Comparison of ENCODE assay signal across 1 cellular context in genomic region chr12:3797649-3798048, GRCh38.
TF ChIP-seq lines count a peak whose summit lies in the region.

No MANE protein-coding gene starts in this region.

TF ChIP-seq in H1, 55 proteins besides CTCF, POLR2A, EP300 and RAD21 (continued from another document):
- TF ChIP-seq RBBP5 (IDR thresholded peaks at IDR 0.05; ENCODE audit: borderline replicate concordance, low read depth, low read length) (no peak), SIX5 (IDR thresholded peaks at IDR 0.05; ENCODE audit: low read depth, low read length) (no peak), TAF1 (IDR thresholded peaks at IDR 0.05; ENCODE audit: low read depth, low read length) (no peak), SAP30 (IDR thresholded peaks at IDR 0.05; ENCODE audit: insufficient read depth, insufficient replicate concordance, low read length) (no peak), SIRT6 (IDR thresholded peaks at IDR 0.05; ENCODE audit: low read length) (no peak), EZH2 (IDR thresholded peaks at IDR 0.05; ENCODE audit: low read depth, low read length, severe bottlenecking) (no peak), USF2 (IDR thresholded peaks at IDR 0.05; ENCODE audit: low read length) (no peak), SP4 (IDR thresholded peaks at IDR 0.05; ENCODE audit: low read length) (no peak), HDAC2 (IDR thresholded peaks at IDR 0.05; ENCODE audit: borderline replicate concordance in 1 of 2, low read depth in 2 of 2, low read length in 2 of 2) (no peak), BACH1 (IDR thresholded peaks at IDR 0.05; ENCODE audit: low read length) (no peak), GTF2F1 (IDR thresholded peaks at IDR 0.05; ENCODE audit: borderline replicate concordance, low read depth, low read length) (no peak), JUND (IDR thresholded peaks at IDR 0.05; ENCODE audit: low read length) (no peak)
